Comparison of ENCODE assay signal across 8 cellular contexts in the genomic region with DNA sequence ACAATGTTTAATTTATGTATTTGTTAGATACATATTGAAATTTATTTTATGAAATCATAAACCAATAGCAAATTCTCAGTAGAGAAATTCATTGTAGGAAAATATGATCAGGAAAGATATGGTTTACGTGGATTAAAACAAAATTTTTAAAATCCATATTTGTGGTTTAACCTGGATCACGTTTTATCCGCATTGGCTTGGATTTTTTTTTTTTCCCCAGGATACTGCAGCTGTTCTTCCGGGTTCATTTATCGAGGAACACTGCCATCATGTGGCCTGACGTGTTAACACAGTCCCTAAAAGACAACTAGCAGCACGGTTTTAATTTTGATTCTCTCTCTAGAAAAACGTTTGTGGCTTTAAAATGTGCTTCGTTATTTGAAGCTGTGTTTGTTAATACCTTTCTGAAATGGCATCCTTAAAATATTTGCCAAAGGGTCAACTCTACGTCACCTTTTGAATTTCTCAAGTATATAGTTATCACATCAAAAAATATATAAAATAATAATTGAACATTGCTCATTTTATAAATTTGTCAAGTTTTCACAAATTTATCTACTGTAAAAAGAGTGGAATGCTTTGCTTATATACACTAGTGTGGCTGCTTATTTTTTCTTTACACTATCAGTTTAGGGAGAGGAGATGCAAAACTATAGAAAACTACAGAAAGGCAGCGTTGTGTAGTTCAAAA. TPM values are rescaled to one million over a fixed set of nuclear protein-coding genes. Genes with fewer than 3 reads are reported as not detected.
DNase-seq lines count a peak whose midpoint lies in the region; ATAC-seq lines count a peak whose summit lies in the region.

No MANE protein-coding gene starts in this region.

- peaks cover 5% of the 10 kb centered on the region for H3K27me3 Mint-ChIP-seq in activated CD4-positive, alpha-beta T cell treated with anti-CD3 and anti-CD28 coated beads, Interleukin-2, amount 10 ng/mL, durations not matched to agents 24 days and 14 days
- H3K27me3 Mint-ChIP-seq in memory B cell: no peaks in the 10 kb centered on the region
- H3K27me3 Mint-ChIP-seq in stimulated activated naive B cell treated with anti-CD40 and anti-IgM and Interleukin-4, amounts not matched to agents 10 μg/mL and 1 μg/mL and 100 μg/mL, for 72 hours: peaks cover 8% of the 10 kb centered on the region in 2 donors

- peak; percentile 72 for ATAC-seq in GM18873 (IDR thresholded peaks at IDR 0.05; ENCODE audit: low FRiP score, unreplicated experiment)
- peak; percentile 70 for ATAC-seq in HG03354 (IDR thresholded peaks at IDR 0.05; ENCODE audit: poor library complexity, severe bottlenecking, unreplicated experiment)
- peak; percentile 67 for ATAC-seq in memory B cell (ENCODE audit: low read depth)
- peak in 1 of 2 donors; percentile 45 for ATAC-seq in stimulated activated naive B cell treated with anti-CD40 and anti-IgM and Interleukin-4, amounts not matched to agents 10 μg/mL and 1 μg/mL and 100 μg/mL, for 72 hours (replicated peaks)

- H3K4me3 Mint-ChIP-seq in activated CD4-positive, alpha-beta T cell treated with anti-CD3 and anti-CD28 coated beads, Interleukin-2, amount 10 ng/mL, durations not matched to agents 24 days and 14 days: no peak overlapping the region
- H3K4me3 Mint-ChIP-seq in memory B cell: no peak overlapping the region
- no peak overlapping the region for H3K4me3 Mint-ChIP-seq in stimulated activated naive B cell treated with anti-CD40 and anti-IgM and Interleukin-4, amounts not matched to agents 10 μg/mL and 1 μg/mL and 100 μg/mL, for 72 hours

- intact Hi-C loops in activated CD4-positive, alpha-beta T cell treated with anti-CD3 and anti-CD28 coated beads, Interleukin-2, amount 10 ng/mL, durations not matched to agents 24 days and 14 days (cut with micrococcal nuclease): loop anchor here (2.0 to 10.0 kb wide), 4 partner anchors 82 to 1026 kb away; a partner anchor contains a TSS

- no peaks in the 10 kb centered on the region for H3K36me3 Mint-ChIP-seq in activated CD4-positive, alpha-beta T cell treated with anti-CD3 and anti-CD28 coated beads, Interleukin-2, amount 10 ng/mL, durations not matched to agents 24 days and 14 days (ENCODE audit: low read depth)
- no peaks in the 10 kb centered on the region for H3K36me3 Mint-ChIP-seq in memory B cell
- no peaks in the 10 kb centered on the region for H3K36me3 Mint-ChIP-seq in stimulated activated naive B cell treated with anti-CD40 and anti-IgM and Interleukin-4, amounts not matched to agents 10 μg/mL and 1 μg/mL and 100 μg/mL, for 72 hours

- H3K27ac Mint-ChIP-seq in activated CD4-positive, alpha-beta T cell treated with anti-CD3 and anti-CD28 coated beads, Interleukin-2, amount 10 ng/mL, durations not matched to agents 24 days and 14 days: no peak overlapping the region
- H3K27ac Mint-ChIP-seq in memory B cell: no peak overlapping the region
- H3K27ac Mint-ChIP-seq in stimulated activated naive B cell treated with anti-CD40 and anti-IgM and Interleukin-4, amounts not matched to agents 10 μg/mL and 1 μg/mL and 100 μg/mL, for 72 hours: no peak overlapping the region

- peak; percentile 64 to 79 for DNase-seq in AML-193 (lab: John Stamatoyannopoulos, UW)
- DNase-seq in NCI-H345 (lab: John Stamatoyannopoulos, UW): peak; percentile 83
- peak; percentile 83 for DNase-seq in activated CD4-positive, alpha-beta T cell treated with anti-CD3 and anti-CD28 coated beads, Interleukin-2, amount 10 ng/mL, durations not matched to agents 24 days and 14 days
- DNase-seq in effector CD8-positive, alpha-beta T cell (lab: John Stamatoyannopoulos, UW): peak; percentile 11
- DNase-seq in memory B cell (ENCODE audit: low spot score in 2 of 2): peak; percentile 25 to 27
- peak; percentile 14 for DNase-seq in stimulated activated naive B cell treated with anti-CD40 and anti-IgM and Interleukin-4, amounts not matched to agents 10 μg/mL and 1 μg/mL and 100 μg/mL, for 72 hours

- H3K4me1 Mint-ChIP-seq in activated CD4-positive, alpha-beta T cell treated with anti-CD3 and anti-CD28 coated beads, Interleukin-2, amount 10 ng/mL, durations not matched to agents 24 days and 14 days: no peaks in the 10 kb centered on the region
- peaks cover 4% of the 10 kb centered on the region for H3K4me1 Mint-ChIP-seq in memory B cell
- peaks cover 6 to 16% of the 10 kb centered on the region in 2 donors for H3K4me1 Mint-ChIP-seq in stimulated activated naive B cell treated with anti-CD40 and anti-IgM and Interleukin-4, amounts not matched to agents 10 μg/mL and 1 μg/mL and 100 μg/mL, for 72 hours

- H3K9me3 Mint-ChIP-seq in activated CD4-positive, alpha-beta T cell treated with anti-CD3 and anti-CD28 coated beads, Interleukin-2, amount 10 ng/mL, durations not matched to agents 24 days and 14 days: no peaks in the 10 kb centered on the region
- H3K9me3 Mint-ChIP-seq in memory B cell: no peaks in the 10 kb centered on the region
- no peaks in the 10 kb centered on the region for H3K9me3 Mint-ChIP-seq in stimulated activated naive B cell treated with anti-CD40 and anti-IgM and Interleukin-4, amounts not matched to agents 10 μg/mL and 1 μg/mL and 100 μg/mL, for 72 hours

RNA-seq across cellular contexts. Expression of a gene that starts 8.7 kb away (rescaled TPM):
- total RNA-seq in activated CD4-positive, alpha-beta T cell treated with anti-CD3 and anti-CD28 coated beads, Interleukin-2, amount 10 ng/mL, durations not matched to agents 24 days and 14 days: not detected in 2 replicates

RNA-seq across cellular contexts. Expression of a gene that starts 42.2 kb away (rescaled TPM):
- total RNA-seq in activated CD4-positive, alpha-beta T cell treated with anti-CD3 and anti-CD28 coated beads, Interleukin-2, amount 10 ng/mL, durations not matched to agents 24 days and 14 days: 2.4 and 3.7 TPM in 2 replicates

Comparison
In these comparisons a context has a peak if more than half of its experiments do, and no peak if none do; other contexts are left out.
1. DNase-seq: peak in every context shown above with its lines; median percentile 83 in NCI-H345; 83 in activated CD4-positive, alpha-beta T cell treated with anti-CD3 and anti-CD28 coated beads, Interleukin-2, amount 10 ng/mL, durations not matched to agents 24 days and 14 days; 72 in AML-193; 26 in memory B cell; 14 in stimulated activated naive B cell treated with anti-CD40 and anti-IgM and Interleukin-4, amounts not matched to agents 10 μg/mL and 1 μg/mL and 100 μg/mL, for 72 hours; 11 in effector CD8-positive, alpha-beta T cell.